Comparison of ENCODE assay signal across 1 cellular context in genomic region chr22:19448739-19449421, GRCh38.
TF ChIP-seq lines count a peak whose summit lies in the region.

No MANE protein-coding gene starts in this region.

TF ChIP-seq in H1, 55 proteins besides CTCF, POLR2A, EP300 and RAD21:
- no peak for TF ChIP-seq MAX (IDR thresholded peaks at IDR 0.05)
- no peak for TF ChIP-seq CHD7 (IDR thresholded peaks at IDR 0.05; ENCODE audit: insufficient replicate concordance, low read length)
- TF ChIP-seq ASH2L (IDR thresholded peaks at IDR 0.05; ENCODE audit: low read length): no peak
- no peak for TF ChIP-seq TAF7 (optimal IDR thresholded peaks at IDR 0.05; ENCODE audit: borderline replicate concordance, low read depth, low read length)
- TF ChIP-seq EZH2 (IDR thresholded peaks at IDR 0.05; ENCODE audit: low read depth, low read length, severe bottlenecking): no peak
- TF ChIP-seq CBX8 (IDR thresholded peaks at IDR 0.05; ENCODE audit: borderline replicate concordance, low read depth, low read length): no peak
- TF ChIP-seq EGR1 (IDR thresholded peaks at IDR 0.05; ENCODE audit: borderline replicate concordance, low read depth, low read length): no peak
- no peak for TF ChIP-seq SIRT6 (IDR thresholded peaks at IDR 0.05; ENCODE audit: low read length)
- no peak for TF ChIP-seq CHD2 (IDR thresholded peaks at IDR 0.05; ENCODE audit: low read length)
- TF ChIP-seq TBP (IDR thresholded peaks at IDR 0.05; ENCODE audit: low read depth, low read length): no peak
- no peak for TF ChIP-seq SIN3A (conservative IDR thresholded peaks at IDR 0.05 in 1 of 2, IDR thresholded peaks at IDR 0.05 in 1 of 2; ENCODE audit: low read depth in 1 of 2, low read length in 2 of 2)
- no peak for TF ChIP-seq YY1 (IDR thresholded peaks at IDR 0.05; ENCODE audit: low read depth, low read length)
- no peak for TF ChIP-seq SP2 (IDR thresholded peaks at IDR 0.05; ENCODE audit: low read length)
